11 cellular contexts compared by ENCODE assay signal in the genomic region with DNA sequence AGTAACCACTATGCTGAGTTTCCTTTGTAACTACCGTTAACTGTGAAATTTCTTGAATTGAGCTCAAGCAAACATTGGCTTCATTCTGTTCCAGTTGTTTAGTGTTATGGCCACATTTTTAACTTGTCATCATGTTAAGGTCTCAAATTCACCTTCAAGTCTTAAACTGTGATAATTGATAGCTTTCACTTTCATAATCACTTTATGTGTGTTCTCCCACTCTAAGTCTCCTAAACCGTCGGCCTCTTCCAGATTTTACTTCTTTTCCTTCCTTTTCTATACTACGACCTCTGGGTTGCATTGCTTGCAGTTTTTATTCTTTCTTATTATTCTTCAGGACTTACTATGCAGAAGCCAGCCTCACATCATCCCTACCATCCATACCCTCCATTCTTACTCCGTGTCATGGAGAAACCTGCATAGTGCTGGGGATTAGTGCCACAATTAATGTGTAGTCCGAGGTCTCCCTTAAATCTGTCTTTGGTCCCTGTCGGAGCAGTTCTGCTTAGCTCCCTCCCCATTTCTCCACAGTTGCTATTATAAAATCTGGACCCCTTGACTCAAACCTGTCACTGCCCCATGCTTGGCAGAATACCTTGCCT. TPM values are rescaled to one million over a fixed set of nuclear protein-coding genes. Genes with fewer than 3 reads are reported as not detected.
A peak's percentile ranks its signal among the peaks of the same experiment; 100 is the strongest.
DNase-seq lines count a peak whose midpoint lies in the region; ATAC-seq and TF ChIP-seq lines count a peak whose summit lies in the region.
"Had no signal": no experiment of that assay in that cellular context is flagged by ENCODE, and none has a peak within 500 bp of the region (broad histone marks: within the 10 kb centered on the region; RNA-seq: fewer than 3 reads in every experiment).

No MANE protein-coding gene starts in this region.

- peak overlapping the region; percentile 6 for H3K27ac Mint-ChIP-seq in activated naive CD4-positive, alpha-beta T cell treated with anti-CD3 and anti-CD28 coated beads, Interleukin-2, amount 10 ng/mL, durations not matched to agents 7 days and 5 days
- no peak overlapping the region for H3K27ac Mint-ChIP-seq in activated naive CD4-positive, alpha-beta T cell treated with anti-CD3 and anti-CD28 coated beads, Interleukin-2, amount 50 U/mL, for 72 hours
- H3K27ac Mint-ChIP-seq in activated CD8-positive, alpha-beta T cell treated with anti-CD3 and anti-CD28 coated beads, Interleukin-2, amount 10 ng/mL, durations not matched to agents 7 days and 5 days: no peak overlapping the region

- peaks cover 17 to 32% of the 10 kb centered on the region in 2 donors for H3K4me1 ChIP-seq in lung (ENCODE audit: control insufficient read depth in 2 of 2, insufficient read depth in 2 of 2, low read length in 2 of 2)

- peaks cover 6% of the 10 kb centered on the region for H3K27me3 Mint-ChIP-seq in activated naive CD4-positive, alpha-beta T cell treated with anti-CD3 and anti-CD28 coated beads, Interleukin-2, amount 10 ng/mL, durations not matched to agents 7 days and 5 days
- peaks cover 7% of the 10 kb centered on the region for H3K27me3 Mint-ChIP-seq in activated CD8-positive, alpha-beta T cell treated with anti-CD3 and anti-CD28 coated beads, Interleukin-2, amount 10 ng/mL, durations not matched to agents 7 days and 5 days (ENCODE audit: low read depth)
- H3K27me3 Mint-ChIP-seq: naive B cell had no signal

- H3K27ac ChIP-seq in lung (ENCODE audit: low read depth in 1 of 2, low read length in 1 of 2) (peak overlapping the region; percentile 56), temporal lobe (ENCODE audit: low read depth, low read length) (peak overlapping the region; percentile 33)
- H3K27ac ChIP-seq: suprapubic skin had no signal

- POLR2A ChIA-PET in activated CD8-positive, alpha-beta T cell treated with anti-CD3 and anti-CD28 coated beads, Interleukin-2, amount 10 ng/mL, durations not matched to agents 7 days and 5 days (lab: Charles Lee): no interaction called here

- WGBS in lung, 2 donors: 47 to 49% methylated on average over 7 of the region's 7 CpGs

- DNase-seq in activated naive CD4-positive, alpha-beta T cell treated with anti-CD3 and anti-CD28 coated beads, Interleukin-2, amount 10 ng/mL, durations not matched to agents 7 days and 5 days: no peak
- no peak for DNase-seq in activated naive CD4-positive, alpha-beta T cell treated with anti-CD3 and anti-CD28 coated beads, Interleukin-2, amount 50 U/mL, for 72 hours (ENCODE audit: low spot score in 2 of 2)
- no peak for DNase-seq in activated CD8-positive, alpha-beta T cell treated with anti-CD3 and anti-CD28 coated beads, Interleukin-2, amount 10 ng/mL, durations not matched to agents 7 days and 5 days
- DNase-seq in lung (ENCODE audit: low spot score) (no peak), NCI-H510A treated with DMSO at 0.1 percent for 48 hours (lab: John Stamatoyannopoulos, UW) (no peak), T-helper 9 cell (no peak)
- DNase-seq: naive B cell; stimulated activated CD4-positive, alpha-beta T cell treated with anti-CD3 and anti-CD28 coated beads, Interleukin-1b, Interleukin-23, amount 100 ng/mL, for 48 hours had no signal

- CTCF ChIA-PET in activated naive CD4-positive, alpha-beta T cell treated with anti-CD3 and anti-CD28 coated beads, Interleukin-2, amount 10 ng/mL, durations not matched to agents 7 days and 5 days (lab: Charles Lee): interaction anchor here (0.9 kb wide), 1 partner anchor 70 kb away, joined by 4 read pairs; no protein-coding TSS in a partner anchor
- CTCF ChIA-PET in activated CD8-positive, alpha-beta T cell treated with anti-CD3 and anti-CD28 coated beads, Interleukin-2, amount 10 ng/mL, durations not matched to agents 7 days and 5 days (lab: Charles Lee): interaction anchor here (0.7 to 1.9 kb wide), 8 partner anchors 11 to 279 kb away, joined by 3 to 6 read pairs (median 4); a partner anchor contains a TSS

- no peak for TF ChIP-seq CTCF in lung (IDR thresholded peaks at IDR 0.05; ENCODE audit: control extremely low read depth, extremely low read depth)

- no peaks in the 10 kb centered on the region for H3K9me3 ChIP-seq in lung (ENCODE audit: control insufficient read depth in 2 of 2, insufficient read depth in 1 of 2, low read length in 1 of 2)
- H3K9me3 ChIP-seq: suprapubic skin had no signal

- H3K4me3 Mint-ChIP-seq in activated naive CD4-positive, alpha-beta T cell treated with anti-CD3 and anti-CD28 coated beads, Interleukin-2, amount 10 ng/mL, durations not matched to agents 7 days and 5 days: peak overlapping the region; percentile 4
- H3K4me3 Mint-ChIP-seq in activated CD8-positive, alpha-beta T cell treated with anti-CD3 and anti-CD28 coated beads, Interleukin-2, amount 10 ng/mL, durations not matched to agents 7 days and 5 days: peak overlapping the region; percentile 39

- H3K36me3 ChIP-seq in lung (ENCODE audit: control insufficient read depth in 2 of 2, insufficient read depth in 2 of 2, low read length in 2 of 2): no peaks in the 10 kb centered on the region
- H3K36me3 ChIP-seq: suprapubic skin had no signal

- H3K4me3 ChIP-seq in lung: no peak overlapping the region
- H3K4me3 ChIP-seq: suprapubic skin had no signal

- no peaks in the 10 kb centered on the region for H3K9me3 Mint-ChIP-seq in activated naive CD4-positive, alpha-beta T cell treated with anti-CD3 and anti-CD28 coated beads, Interleukin-2, amount 10 ng/mL, durations not matched to agents 7 days and 5 days
- H3K9me3 Mint-ChIP-seq in activated naive CD4-positive, alpha-beta T cell treated with anti-CD3 and anti-CD28 coated beads, Interleukin-2, amount 50 U/mL, for 72 hours: no peaks in the 10 kb centered on the region
- H3K9me3 Mint-ChIP-seq in activated CD8-positive, alpha-beta T cell treated with anti-CD3 and anti-CD28 coated beads, Interleukin-2, amount 10 ng/mL, durations not matched to agents 7 days and 5 days (ENCODE audit: insufficient read depth): no peaks in the 10 kb centered on the region
- H3K9me3 Mint-ChIP-seq: naive B cell had no signal

- peaks cover 31% of the 10 kb centered on the region for H3K4me1 Mint-ChIP-seq in activated naive CD4-positive, alpha-beta T cell treated with anti-CD3 and anti-CD28 coated beads, Interleukin-2, amount 10 ng/mL, durations not matched to agents 7 days and 5 days
- peaks cover 38% of the 10 kb centered on the region for H3K4me1 Mint-ChIP-seq in activated CD8-positive, alpha-beta T cell treated with anti-CD3 and anti-CD28 coated beads, Interleukin-2, amount 10 ng/mL, durations not matched to agents 7 days and 5 days (ENCODE audit: low read depth)

- H3K36me3 Mint-ChIP-seq in activated naive CD4-positive, alpha-beta T cell treated with anti-CD3 and anti-CD28 coated beads, Interleukin-2, amount 10 ng/mL, durations not matched to agents 7 days and 5 days: no peaks in the 10 kb centered on the region
- H3K36me3 Mint-ChIP-seq in activated naive CD4-positive, alpha-beta T cell treated with anti-CD3 and anti-CD28 coated beads, Interleukin-2, amount 50 U/mL, for 72 hours: no peaks in the 10 kb centered on the region
- H3K36me3 Mint-ChIP-seq in activated CD8-positive, alpha-beta T cell treated with anti-CD3 and anti-CD28 coated beads, Interleukin-2, amount 10 ng/mL, durations not matched to agents 7 days and 5 days (ENCODE audit: low read depth): no peaks in the 10 kb centered on the region
- H3K36me3 Mint-ChIP-seq: naive B cell had no signal

- ATAC-seq in activated naive CD4-positive, alpha-beta T cell treated with anti-CD3 and anti-CD28 coated beads, Interleukin-2, amount 50 U/mL, for 72 hours: no peak
- ATAC-seq in activated CD8-positive, alpha-beta T cell treated with anti-CD3 and anti-CD28 coated beads, Interleukin-2, amount 10 ng/mL, durations not matched to agents 7 days and 5 days: peak; percentile 54
- no peak for ATAC-seq in lung (ENCODE audit: insufficient read depth, low FRiP score)
- ATAC-seq in GM21825 (IDR thresholded peaks at IDR 0.05; ENCODE audit: unreplicated experiment): no peak

- H3K27me3 ChIP-seq in lung (ENCODE audit: control insufficient read depth, insufficient read depth): no peaks in the 10 kb centered on the region
- H3K27me3 ChIP-seq: suprapubic skin had no signal

RNA-seq across cellular contexts. Expression of a gene that starts 5.9 kb away (rescaled TPM):
- total RNA-seq in activated naive CD4-positive, alpha-beta T cell treated with anti-CD3 and anti-CD28 coated beads, Interleukin-2, amount 50 U/mL, for 72 hours: 10 to 100 TPM; 11.1 to 14.0 TPM
- total RNA-seq in activated CD8-positive, alpha-beta T cell treated with anti-CD3 and anti-CD28 coated beads, Interleukin-2, amount 10 ng/mL, durations not matched to agents 7 days and 5 days: 1 to 10 TPM; 9.2 to 9.6 TPM
- total RNA-seq in lung (10 to 100 TPM; 39.1 to 64.0 TPM), temporal lobe (255 TPM)
- 1 to 10 TPM; 9.7 to 9.8 TPM for polyA plus RNA-seq in lung
